ENCODE assay signal across 8 cellular contexts in genomic region chr1:224435318-224435763, GRCh38. TPM values are rescaled to one million over a fixed set of nuclear protein-coding genes. Genes with fewer than 3 reads are reported as not detected.
DNase-seq lines count a peak whose midpoint lies in the region; ATAC-seq, FAIRE-seq and TF ChIP-seq lines count a peak whose summit lies in the region.

No MANE protein-coding gene starts in this region.

- FAIRE-seq in urothelium cell line (lab: Jason Lieb, UNC), result no peak

- H3K4me3 ChIP-seq in GM12865 (ENCODE audit: low read depth, low read length), result peak overlapping the region; percentile 87
- peak overlapping the region; percentile 80 for H3K4me3 ChIP-seq in lower lobe of right lung
- H3K4me3 ChIP-seq in thoracic aorta, result peak overlapping the region; percentile 95

- peak overlapping the region; percentile 98 for H3K27ac ChIP-seq in lower lobe of right lung
- H3K27ac ChIP-seq in thoracic aorta, result peak overlapping the region; percentile 92 to 98

- H3K4me1 ChIP-seq in lower lobe of right lung, result peaks cover 39% of the 10 kb centered on the region
- peaks cover 21 to 35% of the 10 kb centered on the region in 2 donors for H3K4me1 ChIP-seq in thoracic aorta (ENCODE audit: control insufficient read depth in 1 of 2, low read depth in 2 of 2)

- no peak for TF ChIP-seq CTCF in GM12865 (IDR thresholded peaks at IDR 0.05; ENCODE audit: insufficient read depth, low read depth, low read length, missing control alignments)
- no peak for TF ChIP-seq CTCF in lower lobe of right lung (IDR thresholded peaks at IDR 0.05)
- TF ChIP-seq CTCF in thoracic aorta (IDR thresholded peaks at IDR 0.05), result no peak

- ATAC-seq in HG03025 (IDR thresholded peaks at IDR 0.05; ENCODE audit: low FRiP score, unreplicated experiment) (peak; percentile 12), lower lobe of right lung (peak; percentile 22 to 27), thoracic aorta (ENCODE audit: insufficient number of reproducible peaks, low FRiP score, low read depth) (no peak)

- intact Hi-C loops in lower lobe of right lung (cut with DNase I), result no loop called here

- no peaks in the 10 kb centered on the region for H3K27me3 ChIP-seq in lower lobe of right lung (ENCODE audit: low read depth)
- H3K27me3 ChIP-seq in thoracic aorta (replicated peaks; ENCODE audit: insufficient read depth), result no peaks in the 10 kb centered on the region

- H3K9me3 ChIP-seq in lower lobe of right lung (no peaks in the 10 kb centered on the region), thoracic aorta (no peaks in the 10 kb centered on the region)

- peaks cover 3% of the 10 kb centered on the region for H3K36me3 ChIP-seq in lower lobe of right lung
- no peaks in the 10 kb centered on the region for H3K36me3 ChIP-seq in thoracic aorta

- DNase-seq in A172 (ENCODE audit: low spot score) (peak; percentile 41), GM12865 (ENCODE audit: low read depth) (peak; percentile 30), RPMI8226 (peak; percentile 61), dedifferentiated amniotic fluid mesenchymal stem cell (ENCODE audit: extremely low spot score) (peak; percentile 81), lower lobe of right lung (no peak), thoracic aorta (ENCODE audit: low spot score) (no peak), urothelium cell line (ENCODE audit: low spot score) (no peak)

RNA-seq across cellular contexts. Expression of gene WDR26, which starts 0.7 kb away (rescaled TPM):
- 27.0 and 36.4 TPM in 2 replicates for total RNA-seq in A172 (2014; rRNA removed; shearing (Covaris generic))
- 86.6 TPM for total RNA-seq in lower lobe of right lung
- total RNA-seq in thoracic aorta, result 10 to 100 TPM; 71.5 to 85.9 TPM

Comparison
In these comparisons a context has a peak if more than half of its experiments do, and no peak if none do; other contexts are left out.
1. DNase-seq: peak in A172 (single experiment), GM12865 (single experiment), RPMI8226 (single experiment) and dedifferentiated amniotic fluid mesenchymal stem cell (single experiment); none in lower lobe of right lung (single experiment), thoracic aorta (single experiment) and urothelium cell line (single experiment).
2. Peak in every context shown above with its lines, with median percentiles within 50 percentile points of each other: H3K4me3 ChIP-seq.